ENCODE assay signal across 8 cellular contexts in the genomic region with DNA sequence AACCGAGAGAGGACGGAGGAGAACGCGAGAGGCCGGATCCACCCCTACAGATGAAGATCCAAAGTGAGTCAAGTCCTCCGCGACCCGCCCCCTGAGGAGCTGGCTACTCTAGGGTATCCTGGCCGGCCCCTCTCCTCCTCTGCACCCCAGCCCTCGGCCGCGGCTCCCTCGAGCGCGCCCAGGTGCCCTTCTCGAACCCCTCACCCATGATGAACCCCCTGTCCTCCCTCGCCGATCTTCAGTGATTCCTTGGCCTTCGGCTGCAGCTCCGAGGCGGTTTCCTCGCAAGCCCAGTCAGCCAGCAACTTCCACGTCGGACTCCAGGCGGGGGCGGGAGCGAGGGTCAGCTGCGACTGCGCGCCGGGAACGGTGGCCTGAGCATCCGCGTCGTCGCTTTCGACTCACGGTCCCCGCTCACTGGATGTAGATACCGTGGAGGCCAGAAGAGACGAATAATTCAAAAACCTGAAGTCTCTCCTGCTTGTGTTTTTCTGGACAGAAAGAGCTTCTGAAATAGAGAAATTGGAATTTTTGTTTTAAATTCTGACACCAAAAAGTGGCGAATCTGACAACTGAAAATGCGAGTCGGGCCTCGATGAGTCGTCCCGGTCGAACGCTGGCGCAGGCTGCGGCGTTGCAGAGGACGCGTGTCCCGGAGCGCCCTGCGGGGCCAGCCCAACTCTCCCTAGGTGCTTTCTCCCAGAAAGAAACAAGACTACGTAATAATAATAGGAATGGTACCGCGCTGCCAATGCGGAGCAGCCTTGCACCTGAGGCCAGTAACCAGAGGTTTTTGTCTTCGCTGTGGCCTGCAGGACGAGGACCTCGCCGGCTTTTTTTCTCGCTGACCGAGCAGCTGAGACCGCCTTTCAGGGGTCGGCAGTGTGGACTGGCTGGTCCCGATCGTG. TPM values are rescaled to one million over a fixed set of nuclear protein-coding genes. Genes with fewer than 3 reads are reported as not detected.
DNase-seq lines count a peak whose midpoint lies in the region; ATAC-seq and TF ChIP-seq lines count a peak whose summit lies in the region.

ARL1 (minus strand) TSS at position 335 of the 908 bp plus-strand sequence; CDS start at position 208, 127 bp downstream.

- H3K36me3 ChIP-seq in liver (ENCODE audit: control insufficient read depth in 4 of 4, insufficient read depth in 3 of 4, low read depth in 1 of 4, low read length in 3 of 4), result no peaks in the 10 kb centered on the region

- H3K27ac ChIP-seq in C4-2B, result peak within 1 kb of the TSS; percentile 94
- H3K27ac ChIP-seq in liver (ENCODE audit: low read depth in 1 of 2, low read length in 2 of 2), result peak within 1 kb of the TSS; percentile 86 to 99

- H3K9me3 ChIP-seq in liver (ENCODE audit: control insufficient read depth in 4 of 4, low read length in 3 of 4), result no peaks in the 10 kb centered on the region

- peak within 1 kb of the TSS; percentile 74 to 98 (median 96) for H3K4me3 ChIP-seq in liver (ENCODE audit: low read depth in 1 of 3, low read length in 3 of 3)

- H3K27me3 ChIP-seq in liver (ENCODE audit: control insufficient read depth in 4 of 4, insufficient read depth in 4 of 4, low read length in 3 of 4), result no peaks in the 10 kb centered on the region

- WGBS in liver, result under 1% methylated on average over 71 of the region's 71 CpGs

- peak within 1 kb of the TSS; percentile 65 to 97 for H3K9ac ChIP-seq in liver (ENCODE audit: low read depth in 1 of 2, low read length in 2 of 2)

- H3K4me1 ChIP-seq in liver (ENCODE audit: control insufficient read depth in 4 of 4, insufficient read depth in 4 of 4, low read length in 3 of 4), result peaks cover 5 to 16% (median 11%) of the 10 kb centered on the region in 4 donors

- TF ChIP-seq RAD21 in liver (IDR thresholded peaks at IDR 0.05), result no peak

- ATAC-seq in GM19351 (IDR thresholded peaks at IDR 0.05; ENCODE audit: unreplicated experiment) (peak; percentile 72), HG03520 (IDR thresholded peaks at IDR 0.05; ENCODE audit: unreplicated experiment) (peak; percentile 71)

- TF ChIP-seq CTCF in C4-2B (conservative IDR thresholded peaks at IDR 0.05) (no peak), liver (IDR thresholded peaks at IDR 0.05; ENCODE audit: low read depth, low read length, missing input control) (no peak)

- DNase-seq in NCI-H748 (lab: John Stamatoyannopoulos, UW; ENCODE audit: unreplicated experiment) (peak; percentile 90), dermis blood vessel endothelial cell (peak; percentile 94)
- DNase-seq in activated CD4-positive, alpha-beta T cell treated with anti-CD3 and anti-CD28 coated beads, Interleukin-2, amount 50 U/mL, for 4 hours, result peak; percentile 73 to 74
- DNase-seq in stimulated activated CD4-positive, alpha-beta T cell treated with anti-CD3 and anti-CD28 coated beads, Interleukin-4, amount 100 ng/mL, for 1 hour, result peak; percentile 87

TF ChIP-seq in liver, 16 proteins besides CTCF, POLR2A, EP300 and RAD21:
- TF ChIP-seq HNF4A (conservative IDR thresholded peaks at IDR 0.05) (peak; percentile 43 to 61), HNF4G (IDR thresholded peaks at IDR 0.05) (no peak), NR2F2 (IDR thresholded peaks at IDR 0.05) (peak; percentile 25), GABPA (IDR thresholded peaks at IDR 0.05 in 1 of 2, conservative IDR thresholded peaks at IDR 0.05 in 1 of 2) (peak in 1 of 2 donors; percentile 56), FOXA2 (IDR thresholded peaks at IDR 0.05) (no peak), TAF1 (conservative IDR thresholded peaks at IDR 0.05) (peak; percentile 39), JUND (IDR thresholded peaks at IDR 0.05) (no peak), ZBTB33 (IDR thresholded peaks at IDR 0.05) (peak; percentile 57), REST (IDR thresholded peaks at IDR 0.05) (no peak), FOXA1 (IDR thresholded peaks at IDR 0.05) (no peak), ATF3 (IDR thresholded peaks at IDR 0.05) (no peak), YY1 (IDR thresholded peaks at IDR 0.05) (peak; percentile 83), SP1 (IDR thresholded peaks at IDR 0.05) (peak; percentile 70), RXRA (IDR thresholded peaks at IDR 0.05) (peak; percentile 34 to 51), MAX (IDR thresholded peaks at IDR 0.05) (peak; percentile 67), EGR1 (IDR thresholded peaks at IDR 0.05; ENCODE audit: low read depth in 2 of 2) (peak; percentile 95 to 97)
TF ChIP-seq in liver: peak in this region for 10.

RNA-seq across cellular contexts. Expression of gene ARL1, which starts in this region (rescaled TPM):
- total RNA-seq in dermis blood vessel endothelial cell (105 and 138 TPM in 2 replicates), liver (10 to 100 TPM; 29.2 to 44.8 TPM)
- 10 to 100 TPM; 33.3 to 40.3 TPM for polyA plus RNA-seq in liver

Comparison
In these comparisons a context has a peak if more than half of its experiments do, and no peak if none do; other contexts are left out.
1. Peak in every context shown above with its lines: DNase-seq, ATAC-seq, H3K4me3 ChIP-seq and H3K27ac ChIP-seq.